Comparison of ENCODE assay signal across 20 cellular contexts in the genomic region with DNA sequence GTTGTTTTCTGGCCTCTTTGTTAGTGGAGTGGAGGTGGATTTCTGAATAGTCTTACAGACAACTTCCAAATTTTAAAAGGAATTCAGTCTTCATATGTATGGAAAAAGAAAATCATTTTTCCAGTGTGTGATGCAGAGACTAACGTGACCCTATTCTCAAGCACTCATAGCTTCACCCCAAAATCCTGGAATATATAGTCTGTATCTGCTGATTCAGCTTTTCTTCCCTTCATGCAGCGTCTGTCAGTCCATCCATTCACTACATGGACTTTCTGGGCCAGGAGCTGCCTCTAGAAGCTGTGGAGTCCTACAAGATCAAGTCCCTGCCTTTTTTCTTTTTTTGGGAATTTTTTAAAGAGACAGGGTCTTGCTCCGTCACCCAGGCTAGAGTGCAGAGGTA. TPM values are rescaled to one million over a fixed set of nuclear protein-coding genes. Genes with fewer than 3 reads are reported as not detected.
DNase-seq lines count a peak whose midpoint lies in the region; ATAC-seq and TF ChIP-seq lines count a peak whose summit lies in the region.
"Had no signal": no experiment of that assay in that cellular context is flagged by ENCODE, and none has a peak within 500 bp of the region (broad histone marks: within the 10 kb centered on the region; RNA-seq: fewer than 3 reads in every experiment).

No MANE protein-coding gene starts in this region.

- H2AFZ ChIP-seq in GM23248: no peak overlapping the region

- CTCF ChIA-PET in WTC11 (lab: Charles Lee): interaction anchor here (0.8 to 1.0 kb wide), 2 partner anchors 27 to 39 kb away, joined by 3 read pairs; no protein-coding TSS in a partner anchor

- H3K4me1 Mint-ChIP-seq in WTC11 (no peaks in the 10 kb centered on the region), progenitor cell of endocrine pancreas (ENCODE audit: low read depth) (peaks cover 2% of the 10 kb centered on the region)
- H3K4me1 Mint-ChIP-seq: activated naive CD8-positive, alpha-beta T cell treated with anti-CD3 and anti-CD28 coated beads, Interleukin-2, amount 50 U/mL, for 24 hours had no signal

- TF ChIP-seq CTCF in WTC11 (IDR thresholded peaks at IDR 0.05) (no peak), esophagus muscularis mucosa (IDR thresholded peaks at IDR 0.05) (no peak), progenitor cell of endocrine pancreas (IDR thresholded peaks at IDR 0.05; ENCODE audit: unreplicated experiment) (no peak), esophagus squamous epithelium (IDR thresholded peaks at IDR 0.05) (no peak)

- ATAC-seq in WTC11 (no peak), HG03521 (IDR thresholded peaks at IDR 0.05; ENCODE audit: unreplicated experiment) (no peak), HG03095 (IDR thresholded peaks at IDR 0.05; ENCODE audit: unreplicated experiment) (no peak)
- ATAC-seq: activated CD8-positive, alpha-beta memory T cell treated with anti-CD3 and anti-CD28 coated beads, Interleukin-2, amount 10 ng/mL, durations not matched to agents 7 days and 5 days; activated naive CD8-positive, alpha-beta T cell treated with anti-CD3 and anti-CD28 coated beads, Interleukin-2, amount 50 U/mL, for 24 hours had no signal

- in situ Hi-C loops in GM23248 (cut with MboI): no loop called here

- H3K4me3 Mint-ChIP-seq in WTC11: no peak overlapping the region
- no peak overlapping the region for H3K4me3 Mint-ChIP-seq in progenitor cell of endocrine pancreas (ENCODE audit: low read depth)
- H3K4me3 Mint-ChIP-seq: activated CD8-positive, alpha-beta memory T cell treated with anti-CD3 and anti-CD28 coated beads, Interleukin-2, amount 10 ng/mL, durations not matched to agents 7 days and 5 days; activated naive CD8-positive, alpha-beta T cell treated with anti-CD3 and anti-CD28 coated beads, Interleukin-2, amount 50 U/mL, for 24 hours; T-helper 1 cell treated with Interleukin-12 subunit alpha and Interleukin-12 subunit beta and Interleukin-4 antibody, amounts not matched to agents 30 μg/mL and 1 μg/mL, for 36 hours had no signal

- DNase-seq in GM23248 (no peak), WTC11 (ENCODE audit: low spot score) (no peak), esophagus muscularis mucosa (ENCODE audit: extremely low spot score) (no peak), progenitor cell of endocrine pancreas (ENCODE audit: low spot score, unreplicated experiment) (no peak), esophagus squamous epithelium (lab: John Stamatoyannopoulos, UW) (no peak)
- DNase-seq: activated CD4-positive, alpha-beta T cell treated with anti-CD3 and anti-CD28 coated beads for 48 hours; activated CD8-positive, alpha-beta memory T cell treated with anti-CD3 and anti-CD28 coated beads, Interleukin-2, amount 10 ng/mL, durations not matched to agents 7 days and 5 days; activated naive CD8-positive, alpha-beta T cell treated with anti-CD3 and anti-CD28 coated beads, Interleukin-2, amount 50 U/mL, for 24 hours; AML-193; CD8-positive, alpha-beta memory T cell; NCI-H187 treated with DMSO at 0.1 percent for 48 hours; NCI-H2227 treated with DMSO at 0.1 percent for 48 hours; NCI-H82; stimulated activated CD4-positive, alpha-beta T cell treated with anti-CD3 and anti-CD28 coated beads, Interleukin-15, amount 100 ng/mL, for 24 hours had no signal

- no peaks in the 10 kb centered on the region for H3K9me2 ChIP-seq in GM23248 (ENCODE audit: insufficient read depth)

- no peak for TF ChIP-seq EP300 in esophagus muscularis mucosa (IDR thresholded peaks at IDR 0.05)

- peaks cover 45% of the 10 kb centered on the region for H3F3A ChIP-seq in GM23248 (ENCODE audit: insufficient read depth)

- H3K9ac ChIP-seq in GM23248: peak overlapping the region; percentile 40; the same call in 1 of the 2 replicates

- H3K79me2 ChIP-seq in GM23248 (ENCODE audit: insufficient read depth): peaks cover 98% of the 10 kb centered on the region

- H3K27ac Mint-ChIP-seq in WTC11: peak overlapping the region; percentile 83
- peak overlapping the region; percentile 29 for H3K27ac Mint-ChIP-seq in progenitor cell of endocrine pancreas
- H3K27ac Mint-ChIP-seq: activated CD8-positive, alpha-beta memory T cell treated with anti-CD3 and anti-CD28 coated beads, Interleukin-2, amount 10 ng/mL, durations not matched to agents 7 days and 5 days; activated naive CD8-positive, alpha-beta T cell treated with anti-CD3 and anti-CD28 coated beads, Interleukin-2, amount 50 U/mL, for 24 hours; activated T-helper 2 cell treated with anti-CD3 and anti-CD28 coated beads, Interferon-gamma antibody, Interleukin-2, Interleukin-4, amounts not matched to agents 10 μg/mL and 5 μg/mL and 100 μg/mL, durations not matched to agents 14 hours and 24 hours and 36 hours; T-helper 1 cell treated with Interleukin-12 subunit alpha and Interleukin-12 subunit beta and Interleukin-4 antibody, amounts not matched to agents 30 μg/mL and 1 μg/mL, for 36 hours had no signal

- 84 to 87% methylated on average over 3 of the region's 3 CpGs for WGBS in GM23248 (ENCODE audit: low coverage in 1 of 2, low lambda C conversion rate in 2 of 2, missing lambda C conversion rate in 2 of 2), 2 experiments
- 63% methylated on average over 3 of the region's 3 CpGs for WGBS in esophagus muscularis mucosa
- WGBS in esophagus squamous epithelium, 2 donors: 77 to 86% methylated on average over 3 of the region's 3 CpGs

- H3K9me3 ChIP-seq in GM23248 (ENCODE audit: low read depth) (no peaks in the 10 kb centered on the region), esophagus muscularis mucosa (no peaks in the 10 kb centered on the region), esophagus squamous epithelium (no peaks in the 10 kb centered on the region)
- H3K9me3 ChIP-seq: SJSA1, suprapubic skin had no signal

- H3K27me3 Mint-ChIP-seq in WTC11 (ENCODE audit: low read depth) (no peaks in the 10 kb centered on the region), progenitor cell of endocrine pancreas (no peaks in the 10 kb centered on the region)
- H3K27me3 Mint-ChIP-seq: activated CD8-positive, alpha-beta memory T cell treated with anti-CD3 and anti-CD28 coated beads, Interleukin-2, amount 10 ng/mL, durations not matched to agents 7 days and 5 days; activated naive CD8-positive, alpha-beta T cell treated with anti-CD3 and anti-CD28 coated beads, Interleukin-2, amount 50 U/mL, for 24 hours had no signal

- POLR2A ChIA-PET in WTC11 (lab: Charles Lee): interaction anchor here (0.7 to 0.8 kb wide), 2 partner anchors 40 to 629 kb away, joined by 3 to 4 read pairs; no protein-coding TSS in a partner anchor

- peak overlapping the region; percentile 43 for H3K4me2 ChIP-seq in GM23248 (ENCODE audit: unreplicated experiment)

- H4K20me1 ChIP-seq in GM23248 (ENCODE audit: insufficient read depth): peaks cover 25% of the 10 kb centered on the region; the same call in 1 of the 2 replicates

- H3K36me3 ChIP-seq in GM23248 (ENCODE audit: low read depth) (peaks cover 30% of the 10 kb centered on the region), esophagus muscularis mucosa (peaks cover 18 to 34% (median 33%) of the 10 kb centered on the region in 4 donors), esophagus squamous epithelium (peaks cover 12 to 66% (median 30%) of the 10 kb centered on the region in 3 donors)

- H3K4me1 ChIP-seq in GM23248 (ENCODE audit: insufficient read depth): peaks cover 55% of the 10 kb centered on the region
- H3K4me1 ChIP-seq in esophagus muscularis mucosa: peaks cover 42 to 80% (median 71%) of the 10 kb centered on the region in 4 donors
- H3K4me1 ChIP-seq in esophagus squamous epithelium: peaks cover 0 to 59% (median 27%) of the 10 kb centered on the region in 3 donors

- H3K4me3 ChIP-seq in GM23248 (no peak overlapping the region), esophagus muscularis mucosa (no peak overlapping the region), esophagus squamous epithelium (no peak overlapping the region)
- H3K4me3 ChIP-seq: SJSA1, suprapubic skin had no signal

- intact Hi-C loops in esophagus muscularis mucosa (cut with DNase I) (no loop called here), esophagus squamous epithelium (cut with DNase I) (no loop called here)

- peak overlapping the region; percentile 88 for H3K27ac ChIP-seq in GM23248
- peak overlapping the region; percentile 25 to 58 (median 50) for H3K27ac ChIP-seq in esophagus muscularis mucosa (replicated peaks in 1 of 4)
- H3K27ac ChIP-seq in esophagus squamous epithelium: peak overlapping the region in 1 of 4 donors; percentile 39
- H3K27ac ChIP-seq: SJSA1, suprapubic skin had no signal

- no peak for TF ChIP-seq POLR2A in esophagus muscularis mucosa (IDR thresholded peaks at IDR 0.05; ENCODE audit: low read depth)
- TF ChIP-seq POLR2A in esophagus squamous epithelium (IDR thresholded peaks at IDR 0.05): no peak

- H3K9me3 Mint-ChIP-seq in WTC11 (no peaks in the 10 kb centered on the region), progenitor cell of endocrine pancreas (ENCODE audit: low read depth) (no peaks in the 10 kb centered on the region)
- H3K9me3 Mint-ChIP-seq: activated naive CD8-positive, alpha-beta T cell treated with anti-CD3 and anti-CD28 coated beads, Interleukin-2, amount 50 U/mL, for 24 hours; activated T-helper 2 cell treated with anti-CD3 and anti-CD28 coated beads, Interferon-gamma antibody, Interleukin-2, Interleukin-4, amounts not matched to agents 10 μg/mL and 5 μg/mL and 100 μg/mL, durations not matched to agents 14 hours and 24 hours and 36 hours; CD8-positive, alpha-beta memory T cell; T-helper 1 cell treated with Interleukin-12 subunit alpha and Interleukin-12 subunit beta and Interleukin-4 antibody, amounts not matched to agents 30 μg/mL and 1 μg/mL, for 36 hours had no signal

- peaks cover 28% of the 10 kb centered on the region for H3K36me3 Mint-ChIP-seq in WTC11
- H3K36me3 Mint-ChIP-seq in progenitor cell of endocrine pancreas (ENCODE audit: insufficient read depth): peaks cover 12% of the 10 kb centered on the region

- no peaks in the 10 kb centered on the region for H3K27me3 ChIP-seq in GM23248 (replicated peaks; ENCODE audit: insufficient read depth)
- no peaks in the 10 kb centered on the region for H3K27me3 ChIP-seq in esophagus muscularis mucosa
- no peaks in the 10 kb centered on the region for H3K27me3 ChIP-seq in esophagus squamous epithelium
- H3K27me3 ChIP-seq: SJSA1, suprapubic skin had no signal

TF ChIP-seq in WTC11, 78 proteins besides CTCF, POLR2A, EP300 and RAD21 (continues in another document):
- TF ChIP-seq, protein P1, sequence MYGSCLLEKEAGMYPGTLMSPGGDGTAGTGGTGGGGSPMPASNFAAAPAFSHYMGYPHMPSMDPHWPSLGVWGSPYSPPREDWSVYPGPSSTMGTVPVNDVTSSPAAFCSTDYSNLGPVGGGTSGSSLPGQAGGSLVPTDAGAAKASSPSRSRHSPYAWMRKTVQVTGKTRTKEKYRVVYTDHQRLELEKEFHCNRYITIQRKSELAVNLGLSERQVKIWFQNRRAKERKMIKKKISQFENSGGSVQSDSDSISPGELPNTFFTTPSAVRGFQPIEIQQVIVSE (CRISPR knock-in tag; IDR thresholded peaks at IDR 0.05; ENCODE audit: borderline replicate concordance): no peak

RNA-seq across cellular contexts. Expression of a gene that starts 23.8 kb away (rescaled TPM):
- 339 and 410 TPM in 2 replicates for total RNA-seq in GM23248 (2014; rRNA removed; shearing (Covaris generic))
- 177 and 184 TPM in 2 replicates for polyA plus RNA-seq in GM23248 (2016; fragmentation: Nextera tagmentation; extraction: Ambion mirVana)
- total RNA-seq in WTC11 (2021) (134 to 171 TPM (median 147 TPM) in 3 replicates), esophagus muscularis mucosa (100 to 1,000 TPM; 285 to 343 (median 312) TPM), progenitor cell of endocrine pancreas (178 and 180 TPM in 2 replicates), esophagus squamous epithelium (100 to 1,000 TPM; 101 to 285 (median 194) TPM)
